In genomic region chr4:138835833-138836521, GRCh38 we compare ENCODE assay signal across 12 cellular contexts.
A peak's percentile ranks its signal among the peaks of the same experiment; 100 is the strongest.
DNase-seq lines count a peak whose midpoint lies in the region; ATAC-seq and TF ChIP-seq lines count a peak whose summit lies in the region.
"Had no signal": no experiment of that assay in that cellular context is flagged by ENCODE, and none has a peak within 500 bp of the region (broad histone marks: within the 10 kb centered on the region; RNA-seq: fewer than 3 reads in every experiment).

No MANE protein-coding gene starts in this region.

- DNase-seq in ACHN (peak; percentile 47), PC-3 (peak; percentile 63), glomerular visceral epithelial cell (ENCODE audit: extremely low spot score) (peak; percentile 30), KG1 (lab: John Stamatoyannopoulos, UW) (no peak)
- no peak for DNase-seq in stimulated activated CD4-positive, alpha-beta T cell treated with anti-CD3 and anti-CD28 coated beads, Interleukin-2, amount 100 ng/mL, for 24 hours
- DNase-seq: activated B cell treated with CpG ODN at 0.5 μM for 24 hours, immature natural killer cell, NCI-H510A treated with DMSO at 0.1 percent for 48 hours, testis had no signal

- peaks cover 4% of the 10 kb centered on the region; the same call in 1 of the 2 replicates for H3K4me1 ChIP-seq in PC-3 (ENCODE audit: insufficient read depth, low read length)
- H3K4me1 ChIP-seq: testis had no signal

- no peak overlapping the region for H2AFZ ChIP-seq in PC-3 (ENCODE audit: low read length)

- peak overlapping the region; percentile 44; the same call in 1 of the 2 replicates for H3K4me2 ChIP-seq in PC-3 (ENCODE audit: low read length)

- in situ Hi-C loops in ACHN (cut with HindIII; ENCODE audit: low pct_ligation_motif_present, low pct_unique_long_range_greater_than_20kb, low sequenced_read_pairs): no loop called here

- no peak overlapping the region for H3K9ac ChIP-seq in PC-3 (ENCODE audit: low read length)

- CTCF ChIA-PET in PC-3 (lab: Charles Lee): no interaction called here

- ATAC-seq in HG02981 (IDR thresholded peaks at IDR 0.05; ENCODE audit: unreplicated experiment) (peak; percentile 48), PC-3 (no peak), GM21390 (IDR thresholded peaks at IDR 0.05; ENCODE audit: unreplicated experiment) (no peak), HG03095 (IDR thresholded peaks at IDR 0.05; ENCODE audit: unreplicated experiment) (no peak)

- no peaks in the 10 kb centered on the region for H3K79me2 ChIP-seq in PC-3 (ENCODE audit: low read length)

- H4K20me1 ChIP-seq in PC-3 (ENCODE audit: low read length): no peaks in the 10 kb centered on the region

- H3K27ac ChIP-seq in PC-3 (ENCODE audit: low read length): no peak overlapping the region
- H3K27ac ChIP-seq: testis had no signal

- no peaks in the 10 kb centered on the region for H3F3A ChIP-seq in PC-3 (ENCODE audit: low read length, unreplicated experiment)

- intact Hi-C loops in PC-3 (cut with micrococcal nuclease): no loop called here

- BruUV-seq in PC-3 (replicated peaks; lab: Mats Ljungman, UMichigan): no TSS peak

- H3K9me3 ChIP-seq in PC-3 (ENCODE audit: low read length): no peaks in the 10 kb centered on the region
- H3K9me3 ChIP-seq: testis had no signal

- H3K9me2 ChIP-seq in PC-3 (replicated peaks; ENCODE audit: low read length): no peaks in the 10 kb centered on the region

- no peaks in the 10 kb centered on the region for H3K36me3 ChIP-seq in PC-3 (ENCODE audit: low read depth, low read length)

- H3K27me3 ChIP-seq in PC-3 (ENCODE audit: low read length): no peaks in the 10 kb centered on the region
- H3K27me3 ChIP-seq: testis had no signal

- H3K4me3 ChIP-seq in PC-3 (ENCODE audit: low read length): no peak overlapping the region
- H3K4me3 ChIP-seq: testis had no signal

- POLR2A ChIA-PET in PC-3 (lab: Charles Lee; ENCODE audit: unreplicated experiment): no interaction called here

- TF ChIP-seq CTCF in PC-3 (conservative IDR thresholded peaks at IDR 0.05; ENCODE audit: low read depth, low read length): peak; percentile 26; the same call in 1 of the 2 replicates

Comparison
In these comparisons a context has a peak if more than half of its experiments do, and no peak if none do; other contexts are left out.
1. DNase-seq: peak in ACHN (single experiment), PC-3 (single experiment) and glomerular visceral epithelial cell (single experiment); none in stimulated activated CD4-positive, alpha-beta T cell treated with anti-CD3 and anti-CD28 coated beads, Interleukin-2, amount 100 ng/mL, for 24 hours (0 of 2) and KG1 (single experiment).